In the genomic region with DNA sequence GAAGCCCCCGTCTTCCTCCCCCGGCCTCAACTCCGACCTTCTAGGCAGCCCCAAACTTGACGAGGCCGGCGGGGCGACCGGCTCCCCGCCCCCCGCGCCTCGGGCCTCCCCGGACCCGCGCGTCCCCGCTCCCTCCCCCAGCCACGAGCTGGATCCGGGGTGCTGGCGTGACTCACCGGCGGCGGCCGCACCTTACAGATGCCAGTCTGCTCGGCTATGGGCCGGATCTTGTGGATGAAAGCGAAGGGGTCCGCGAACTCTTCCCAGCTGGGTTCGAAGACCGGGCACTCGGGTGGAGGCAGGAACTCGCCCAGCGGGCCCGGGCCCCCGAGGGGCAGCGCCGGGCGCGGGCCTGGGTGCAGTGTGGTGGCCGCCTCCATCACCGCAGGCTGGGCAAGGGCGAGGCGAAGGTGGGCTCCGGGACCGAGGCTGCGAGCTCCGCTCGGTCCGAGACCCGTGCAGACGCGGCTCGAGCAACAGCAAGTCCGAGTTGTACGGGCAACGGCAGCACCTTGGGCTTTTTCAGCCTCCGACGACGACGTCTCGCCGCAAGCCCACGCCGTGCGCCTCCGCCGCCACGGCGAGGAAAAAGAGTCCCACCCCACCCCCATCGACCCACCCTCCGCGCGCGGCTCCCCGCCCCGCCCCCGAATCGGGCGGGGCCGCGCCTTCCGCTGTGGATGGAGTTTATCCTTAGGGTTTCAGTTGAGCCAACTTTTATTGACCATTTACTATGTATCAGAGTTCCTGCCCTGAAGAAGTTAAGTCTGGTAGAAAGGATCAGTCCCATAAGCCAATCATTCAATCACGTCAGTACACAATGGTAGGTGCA, we compare ENCODE assay signal across 1 cellular context.
A peak's percentile ranks its signal among the peaks of the same experiment; 100 is the strongest.
TF ChIP-seq lines count a peak whose summit lies in the region.

A gene (minus strand): TSS at position 496 of the 832 bp plus-strand sequence. CDS start 116 bp downstream, at position 380.

TF ChIP-seq in K562, 482 proteins besides CTCF, POLR2A, EP300 and RAD21 (continued from another document and continues in another):
- TF ChIP-seq, protein P1, sequence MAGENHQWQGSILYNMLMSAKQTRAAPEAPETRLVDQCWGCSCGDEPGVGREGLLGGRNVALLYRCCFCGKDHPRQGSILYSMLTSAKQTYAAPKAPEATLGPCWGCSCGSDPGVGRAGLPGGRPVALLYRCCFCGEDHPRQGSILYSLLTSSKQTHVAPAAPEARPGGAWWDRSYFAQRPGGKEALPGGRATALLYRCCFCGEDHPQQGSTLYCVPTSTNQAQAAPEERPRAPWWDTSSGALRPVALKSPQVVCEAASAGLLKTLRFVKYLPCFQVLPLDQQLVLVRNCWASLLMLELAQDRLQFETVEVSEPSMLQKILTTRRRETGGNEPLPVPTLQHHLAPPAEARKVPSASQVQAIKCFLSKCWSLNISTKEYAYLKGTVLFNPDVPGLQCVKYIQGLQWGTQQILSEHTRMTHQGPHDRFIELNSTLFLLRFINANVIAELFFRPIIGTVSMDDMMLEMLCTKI (IDR thresholded peaks at IDR 0.05; ENCODE audit: partially characterized antibody) = no peak
- TF ChIP-seq PTRF (tag; IDR thresholded peaks at IDR 0.05) = no peak
- TF ChIP-seq PURB (CRISPR knock-in tag; IDR thresholded peaks at IDR 0.05; ENCODE audit: low read depth) = no peak
- TF ChIP-seq, protein P2, sequence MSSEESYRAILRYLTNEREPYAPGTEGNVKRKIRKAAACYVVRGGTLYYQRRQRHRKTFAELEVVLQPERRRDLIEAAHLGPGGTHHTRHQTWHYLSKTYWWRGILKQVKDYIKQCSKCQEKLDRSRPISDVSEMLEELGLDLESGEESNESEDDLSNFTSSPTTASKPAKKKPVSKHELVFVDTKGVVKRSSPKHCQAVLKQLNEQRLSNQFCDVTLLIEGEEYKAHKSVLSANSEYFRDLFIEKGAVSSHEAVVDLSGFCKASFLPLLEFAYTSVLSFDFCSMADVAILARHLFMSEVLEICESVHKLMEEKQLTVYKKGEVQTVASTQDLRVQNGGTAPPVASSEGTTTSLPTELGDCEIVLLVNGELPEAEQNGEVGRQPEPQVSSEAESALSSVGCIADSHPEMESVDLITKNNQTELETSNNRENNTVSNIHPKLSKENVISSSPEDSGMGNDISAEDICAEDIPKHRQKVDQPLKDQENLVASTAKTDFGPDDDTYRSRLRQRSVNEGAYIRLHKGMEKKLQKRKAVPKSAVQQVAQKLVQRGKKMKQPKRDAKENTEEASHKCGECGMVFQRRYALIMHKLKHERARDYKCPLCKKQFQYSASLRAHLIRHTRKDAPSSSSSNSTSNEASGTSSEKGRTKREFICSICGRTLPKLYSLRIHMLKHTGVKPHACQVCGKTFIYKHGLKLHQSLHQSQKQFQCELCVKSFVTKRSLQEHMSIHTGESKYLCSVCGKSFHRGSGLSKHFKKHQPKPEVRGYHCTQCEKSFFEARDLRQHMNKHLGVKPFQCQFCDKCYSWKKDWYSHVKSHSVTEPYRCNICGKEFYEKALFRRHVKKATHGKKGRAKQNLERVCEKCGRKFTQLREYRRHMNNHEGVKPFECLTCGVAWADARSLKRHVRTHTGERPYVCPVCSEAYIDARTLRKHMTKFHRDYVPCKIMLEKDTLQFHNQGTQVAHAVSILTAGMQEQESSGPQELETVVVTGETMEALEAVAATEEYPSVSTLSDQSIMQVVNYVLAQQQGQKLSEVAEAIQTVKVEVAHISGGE (CRISPR knock-in tag; IDR thresholded peaks at IDR 0.05) = peak in 1 of 3 experiments; percentile 8; a peak in 1 of 6 replicates
- TF ChIP-seq, protein P3, sequence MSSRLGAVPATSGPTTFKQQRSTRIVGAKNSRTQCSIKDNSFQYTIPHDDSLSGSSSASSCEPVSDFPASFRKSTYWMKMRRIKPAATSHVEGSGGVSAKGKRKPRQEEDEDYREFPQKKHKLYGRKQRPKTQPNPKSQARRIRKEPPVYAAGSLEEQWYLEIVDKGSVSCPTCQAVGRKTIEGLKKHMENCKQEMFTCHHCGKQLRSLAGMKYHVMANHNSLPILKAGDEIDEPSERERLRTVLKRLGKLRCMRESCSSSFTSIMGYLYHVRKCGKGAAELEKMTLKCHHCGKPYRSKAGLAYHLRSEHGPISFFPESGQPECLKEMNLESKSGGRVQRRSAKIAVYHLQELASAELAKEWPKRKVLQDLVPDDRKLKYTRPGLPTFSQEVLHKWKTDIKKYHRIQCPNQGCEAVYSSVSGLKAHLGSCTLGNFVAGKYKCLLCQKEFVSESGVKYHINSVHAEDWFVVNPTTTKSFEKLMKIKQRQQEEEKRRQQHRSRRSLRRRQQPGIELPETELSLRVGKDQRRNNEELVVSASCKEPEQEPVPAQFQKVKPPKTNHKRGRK (tag; IDR thresholded peaks at IDR 0.05) = no peak
- peak; percentile 95 for TF ChIP-seq SAP30 (IDR thresholded peaks at IDR 0.05; ENCODE audit: borderline replicate concordance, insufficient read depth, low read depth, low read length, poor library complexity, severe bottlenecking)
- TF ChIP-seq GABPA (tag; conservative IDR thresholded peaks at IDR 0.05; ENCODE audit: low read depth) = no peak
- TF ChIP-seq, protein P4, sequence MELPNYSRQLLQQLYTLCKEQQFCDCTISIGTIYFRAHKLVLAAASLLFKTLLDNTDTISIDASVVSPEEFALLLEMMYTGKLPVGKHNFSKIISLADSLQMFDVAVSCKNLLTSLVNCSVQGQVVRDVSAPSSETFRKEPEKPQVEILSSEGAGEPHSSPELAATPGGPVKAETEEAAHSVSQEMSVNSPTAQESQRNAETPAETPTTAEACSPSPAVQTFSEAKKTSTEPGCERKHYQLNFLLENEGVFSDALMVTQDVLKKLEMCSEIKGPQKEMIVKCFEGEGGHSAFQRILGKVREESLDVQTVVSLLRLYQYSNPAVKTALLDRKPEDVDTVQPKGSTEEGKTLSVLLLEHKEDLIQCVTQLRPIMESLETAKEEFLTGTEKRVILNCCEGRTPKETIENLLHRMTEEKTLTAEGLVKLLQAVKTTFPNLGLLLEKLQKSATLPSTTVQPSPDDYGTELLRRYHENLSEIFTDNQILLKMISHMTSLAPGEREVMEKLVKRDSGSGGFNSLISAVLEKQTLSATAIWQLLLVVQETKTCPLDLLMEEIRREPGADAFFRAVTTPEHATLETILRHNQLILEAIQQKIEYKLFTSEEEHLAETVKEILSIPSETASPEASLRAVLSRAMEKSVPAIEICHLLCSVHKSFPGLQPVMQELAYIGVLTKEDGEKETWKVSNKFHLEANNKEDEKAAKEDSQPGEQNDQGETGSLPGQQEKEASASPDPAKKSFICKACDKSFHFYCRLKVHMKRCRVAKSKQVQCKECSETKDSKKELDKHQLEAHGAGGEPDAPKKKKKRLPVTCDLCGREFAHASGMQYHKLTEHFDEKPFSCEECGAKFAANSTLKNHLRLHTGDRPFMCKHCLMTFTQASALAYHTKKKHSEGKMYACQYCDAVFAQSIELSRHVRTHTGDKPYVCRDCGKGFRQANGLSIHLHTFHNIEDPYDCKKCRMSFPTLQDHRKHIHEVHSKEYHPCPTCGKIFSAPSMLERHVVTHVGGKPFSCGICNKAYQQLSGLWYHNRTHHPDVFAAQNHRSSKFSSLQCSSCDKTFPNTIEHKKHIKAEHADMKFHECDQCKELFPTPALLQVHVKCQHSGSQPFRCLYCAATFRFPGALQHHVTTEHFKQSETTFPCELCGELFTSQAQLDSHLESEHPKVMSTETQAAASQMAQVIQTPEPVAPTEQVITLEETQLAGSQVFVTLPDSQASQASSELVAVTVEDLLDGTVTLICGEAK (IDR thresholded peaks at IDR 0.05) = no peak
- TF ChIP-seq, protein P4 (CRISPR knock-in tag; IDR thresholded peaks at IDR 0.05) = no peak
- TF ChIP-seq, protein P5, sequence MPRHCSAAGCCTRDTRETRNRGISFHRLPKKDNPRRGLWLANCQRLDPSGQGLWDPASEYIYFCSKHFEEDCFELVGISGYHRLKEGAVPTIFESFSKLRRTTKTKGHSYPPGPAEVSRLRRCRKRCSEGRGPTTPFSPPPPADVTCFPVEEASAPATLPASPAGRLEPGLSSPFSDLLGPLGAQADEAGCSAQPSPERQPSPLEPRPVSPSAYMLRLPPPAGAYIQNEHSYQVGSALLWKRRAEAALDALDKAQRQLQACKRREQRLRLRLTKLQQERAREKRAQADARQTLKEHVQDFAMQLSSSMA (CRISPR knock-in tag; IDR thresholded peaks at IDR 0.05) = no peak
- 0 out of 2 replicates have a peak, but pooled peaks have one; percentile 23 for TF ChIP-seq ZNF143 (CRISPR knock-in tag; IDR thresholded peaks at IDR 0.05)
- no peak for TF ChIP-seq ZNF780A (CRISPR knock-in tag; IDR thresholded peaks at IDR 0.05)
- peak; percentile 97 for TF ChIP-seq PCBP1 (IDR thresholded peaks at IDR 0.05; ENCODE audit: low read depth, low read length, poor library complexity, severe bottlenecking)
- TF ChIP-seq, protein P6, sequence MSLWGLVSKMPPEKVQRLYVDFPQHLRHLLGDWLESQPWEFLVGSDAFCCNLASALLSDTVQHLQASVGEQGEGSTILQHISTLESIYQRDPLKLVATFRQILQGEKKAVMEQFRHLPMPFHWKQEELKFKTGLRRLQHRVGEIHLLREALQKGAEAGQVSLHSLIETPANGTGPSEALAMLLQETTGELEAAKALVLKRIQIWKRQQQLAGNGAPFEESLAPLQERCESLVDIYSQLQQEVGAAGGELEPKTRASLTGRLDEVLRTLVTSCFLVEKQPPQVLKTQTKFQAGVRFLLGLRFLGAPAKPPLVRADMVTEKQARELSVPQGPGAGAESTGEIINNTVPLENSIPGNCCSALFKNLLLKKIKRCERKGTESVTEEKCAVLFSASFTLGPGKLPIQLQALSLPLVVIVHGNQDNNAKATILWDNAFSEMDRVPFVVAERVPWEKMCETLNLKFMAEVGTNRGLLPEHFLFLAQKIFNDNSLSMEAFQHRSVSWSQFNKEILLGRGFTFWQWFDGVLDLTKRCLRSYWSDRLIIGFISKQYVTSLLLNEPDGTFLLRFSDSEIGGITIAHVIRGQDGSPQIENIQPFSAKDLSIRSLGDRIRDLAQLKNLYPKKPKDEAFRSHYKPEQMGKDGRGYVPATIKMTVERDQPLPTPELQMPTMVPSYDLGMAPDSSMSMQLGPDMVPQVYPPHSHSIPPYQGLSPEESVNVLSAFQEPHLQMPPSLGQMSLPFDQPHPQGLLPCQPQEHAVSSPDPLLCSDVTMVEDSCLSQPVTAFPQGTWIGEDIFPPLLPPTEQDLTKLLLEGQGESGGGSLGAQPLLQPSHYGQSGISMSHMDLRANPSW (CRISPR knock-in tag; IDR thresholded peaks at IDR 0.05) = no peak
- TF ChIP-seq NFE2L1 (tag; IDR thresholded peaks at IDR 0.05; ENCODE audit: borderline replicate concordance, low read depth) = no peak
- TF ChIP-seq NRF1 (conservative IDR thresholded peaks at IDR 0.05 in 1 of 2, IDR thresholded peaks at IDR 0.05 in 1 of 2) = no peak
- TF ChIP-seq NEUROD1 (IDR thresholded peaks at IDR 0.05; ENCODE audit: borderline replicate concordance, low read depth, low read length, partially characterized antibody) = peak; percentile 12
- TF ChIP-seq RBBP5 (IDR thresholded peaks at IDR 0.05; ENCODE audit: borderline replicate concordance, insufficient read depth, low read length, poor library complexity, severe bottlenecking) = peak; percentile 82
